ENCODE assay signal across 8 cellular contexts in genomic region chr4:70721747-70722146, GRCh38. TPM values are rescaled to one million over a fixed set of nuclear protein-coding genes. Genes with fewer than 3 reads are reported as not detected.
DNase-seq lines count a peak whose midpoint lies in the region; ATAC-seq, FAIRE-seq and TF ChIP-seq lines count a peak whose summit lies in the region.

A gene with protein sequence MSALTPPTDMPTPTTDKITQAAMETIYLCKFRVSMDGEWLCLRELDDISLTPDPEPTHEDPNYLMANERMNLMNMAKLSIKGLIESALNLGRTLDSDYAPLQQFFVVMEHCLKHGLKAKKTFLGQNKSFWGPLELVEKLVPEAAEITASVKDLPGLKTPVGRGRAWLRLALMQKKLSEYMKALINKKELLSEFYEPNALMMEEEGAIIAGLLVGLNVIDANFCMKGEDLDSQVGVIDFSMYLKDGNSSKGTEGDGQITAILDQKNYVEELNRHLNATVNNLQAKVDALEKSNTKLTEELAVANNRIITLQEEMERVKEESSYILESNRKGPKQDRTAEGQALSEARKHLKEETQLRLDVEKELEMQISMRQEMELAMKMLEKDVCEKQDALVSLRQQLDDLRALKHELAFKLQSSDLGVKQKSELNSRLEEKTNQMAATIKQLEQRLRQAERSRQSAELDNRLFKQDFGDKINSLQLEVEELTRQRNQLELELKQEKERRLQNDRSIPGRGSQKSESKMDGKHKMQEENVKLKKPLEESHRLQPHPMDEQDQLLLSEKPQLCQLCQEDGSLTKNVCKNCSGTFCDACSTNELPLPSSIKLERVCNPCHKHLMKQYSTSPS (plus strand): TSS chr4:70721964. CDS start chr4:70722574, 610 bp downstream.

- H3K9me3 ChIP-seq in OCI-LY7 (ENCODE audit: low read length) = no peaks in the 10 kb centered on the region
- H3K9me3 ChIP-seq in colonic mucosa = no peaks in the 10 kb centered on the region

- POLR2A ChIA-PET in OCI-LY7 (lab: Charles Lee) = interaction anchor here (0.6 to 4.4 kb wide), 11 partner anchors 8 to 73 kb away, joined by 3 to 44 read pairs (median 4); no protein-coding TSS in a partner anchor

- peak; percentile 40; the same call in 1 of the 2 replicates for TF ChIP-seq POLR2A in H54 (IDR thresholded peaks at IDR 0.05; ENCODE audit: low read depth, low read length)
- TF ChIP-seq POLR2A in lower leg skin (IDR thresholded peaks at IDR 0.05) = no peak

- BruUV-seq in OCI-LY7 (replicated peaks; lab: Mats Ljungman, UMichigan) = no TSS peak

- no peak within 1 kb of the TSS for H2AFZ ChIP-seq in OCI-LY7 (ENCODE audit: low read length)

- TF ChIP-seq CTCF in OCI-LY7 (conservative IDR thresholded peaks at IDR 0.05; ENCODE audit: low read length) = no peak
- TF ChIP-seq CTCF in colonic mucosa (IDR thresholded peaks at IDR 0.05) = no peak
- TF ChIP-seq CTCF in lower leg skin (IDR thresholded peaks at IDR 0.05) = no peak
- no peak for TF ChIP-seq CTCF in subcutaneous adipose tissue (IDR thresholded peaks at IDR 0.05; ENCODE audit: low read depth)

- H3K4me1 ChIP-seq in OCI-LY7 (ENCODE audit: insufficient read depth, low read length, poor library complexity, severe bottlenecking) = no peaks in the 10 kb centered on the region
- no peaks in the 10 kb centered on the region for H3K4me1 ChIP-seq in colonic mucosa

- 35 to 38% methylated on average over 3 of the region's 3 CpGs for WGBS in lower leg skin, 2 donors

- no peak within 1 kb of the TSS for H3K4me2 ChIP-seq in OCI-LY7 (ENCODE audit: low read length)

- H3K36me3 ChIP-seq in OCI-LY7 (ENCODE audit: insufficient read depth, low read length) (no peaks in the 10 kb centered on the region), colonic mucosa (no peaks in the 10 kb centered on the region)

- no peaks in the 10 kb centered on the region for H3K79me2 ChIP-seq in OCI-LY7 (ENCODE audit: insufficient read depth, low read depth, low read length)

- CTCF ChIA-PET in OCI-LY7 (lab: Charles Lee; ENCODE audit: unreplicated experiment) = interaction anchor here (0.6 kb wide), 1 partner anchor 13 kb away, joined by 3 read pairs; no protein-coding TSS in a partner anchor

- no peak within 1 kb of the TSS for H3K4me3 ChIP-seq in OCI-LY7 (ENCODE audit: low read depth, low read length, poor library complexity, severe bottlenecking)
- H3K4me3 ChIP-seq in colonic mucosa = no peak within 1 kb of the TSS
- H3K4me3 ChIP-seq in lower leg skin (ENCODE audit: low read depth, poor library complexity, severe bottlenecking) = no peak within 1 kb of the TSS

- ATAC-seq in GM19455 (IDR thresholded peaks at IDR 0.05; ENCODE audit: unreplicated experiment) (no peak), GM21367 (IDR thresholded peaks at IDR 0.05; ENCODE audit: unreplicated experiment) (no peak)

- H3K9me2 ChIP-seq in OCI-LY7 (ENCODE audit: insufficient read depth, low read length) = no peaks in the 10 kb centered on the region

- H3K27ac ChIP-seq in OCI-LY7 (ENCODE audit: low read depth, low read length, poor library complexity, severe bottlenecking) = no peak within 1 kb of the TSS
- no peak within 1 kb of the TSS for H3K27ac ChIP-seq in colonic mucosa

- H3K9ac ChIP-seq in colonic mucosa (ENCODE audit: low read depth in 2 of 2, low read length in 2 of 2) = peak within 1 kb of the TSS in 1 of 2 donors; percentile 28

- H3K27me3 ChIP-seq in colonic mucosa = no peaks in the 10 kb centered on the region

- FAIRE-seq in H54 (lab: Jason Lieb, UNC) = peak; percentile 95

- peak; percentile 21 for DNase-seq in 8988T
- peak; percentile 42 for DNase-seq in H54 (ENCODE audit: insufficient read length, low spot score)
- DNase-seq in OCI-LY7 (ENCODE audit: low spot score) = no peak
- no peak for DNase-seq in colonic mucosa
- DNase-seq in lower leg skin (ENCODE audit: low spot score in 2 of 2) = peak in 1 of 2 donors; percentile 46

- no peaks in the 10 kb centered on the region for H4K20me1 ChIP-seq in OCI-LY7 (ENCODE audit: insufficient read depth, low read length)

- intact Hi-C loops in OCI-LY7 (cut with micrococcal nuclease; ENCODE audit: unreplicated experiment) (no loop called here), colonic mucosa (cut with DNase I) (no loop called here), lower leg skin (cut with DNase I; ENCODE audit: low total_unique reads) (no loop called here)

RNA-seq across cellular contexts. Expression of the gene that starts here (rescaled TPM):
- 36.4 and 38.2 TPM in 2 replicates for total RNA-seq in OCI-LY7 (2014; rRNA removed; shearing (Covaris generic))
- total RNA-seq in OCI-LY7 (2022) (42.6 and 52.2 TPM in 2 replicates), colonic mucosa (10 to 100 TPM; 28.8 to 29.4 TPM), lower leg skin (10 to 100 TPM; 54.2 to 88.9 (median 65.7) TPM), subcutaneous adipose tissue (10 to 100 TPM; 47.1 to 75.3 (median 58.6) TPM)

Comparison
In these comparisons a context has a peak if more than half of its experiments do, and no peak if none do; other contexts are left out.
1. DNase-seq: peak in 8988T (single experiment) and H54 (single experiment); none in OCI-LY7 (single experiment) and colonic mucosa (single experiment).